Comparison of ENCODE assay signal across 18 cellular contexts in genomic region chr4:125198916-125199315, GRCh38.
A peak's percentile ranks its signal among the peaks of the same experiment; 100 is the strongest.
DNase-seq lines count a peak whose midpoint lies in the region; TF ChIP-seq lines count a peak whose summit lies in the region.
"Had no signal": no experiment of that assay in that cellular context is flagged by ENCODE, and none has a peak within 500 bp of the region (broad histone marks: within the 10 kb centered on the region; RNA-seq: fewer than 3 reads in every experiment).

No MANE protein-coding gene starts in this region.

- peak overlapping the region; percentile 39 for H3K27ac ChIP-seq in mesodermal cell (ENCODE audit: low read depth, low read length, severe bottlenecking)
- H3K27ac ChIP-seq: ascending aorta, dorsolateral prefrontal cortex, neutrophil, VCaP had no signal

- no peaks in the 10 kb centered on the region for H3K9me3 ChIP-seq in mesodermal cell (ENCODE audit: control insufficient read depth, low read length)
- H3K9me3 ChIP-seq: ascending aorta, neutrophil had no signal

- WGBS in mesodermal cell (ENCODE audit: insufficient coverage in 2 of 2), 2 experiments, result no CpG with 5 or more reads among the region's 2 CpGs

- DNase-seq in DMS53 (lab: John Stamatoyannopoulos, UW) (peak; percentile 63), NB4 (ENCODE audit: low read depth) (peak; percentile 3), dermis microvascular lymphatic vessel endothelial cell (ENCODE audit: low read depth in 2 of 2) (peak; percentile 49 to 85), GDM1 (lab: John Stamatoyannopoulos, UW) (no peak), DMS153 (lab: John Stamatoyannopoulos, UW) (no peak), hypothalamus (lab: John Stamatoyannopoulos, UW) (no peak)
- DNase-seq in activated T-cell treated with anti-CD3 and anti-CD28 coated beads, Interleukin-2, amount 50 U/mL, for 48 hours, result no peak
- DNase-seq: activated effector memory CD4-positive, alpha-beta T cell treated with anti-CD3 and anti-CD28 coated beads, Interleukin-2, amount 50 U/mL, for 16 hours; DMS79; dorsolateral prefrontal cortex; foreskin melanocyte; NCI-H345; OCI-M1; trophoblast cell had no signal

- TF ChIP-seq POLR2A in NB4 (IDR thresholded peaks at IDR 0.05; ENCODE audit: extremely low read depth, insufficient read length), result no peak

- no peaks in the 10 kb centered on the region for H3K4me1 ChIP-seq in mesodermal cell (ENCODE audit: control insufficient read depth, insufficient read depth, low read length, poor library complexity, severe bottlenecking)
- H3K4me1 ChIP-seq: ascending aorta had no signal

- no peak overlapping the region for H3K4me3 ChIP-seq in NB4 (ENCODE audit: low read depth, low read length)
- no peak overlapping the region for H3K4me3 ChIP-seq in mesodermal cell (ENCODE audit: extremely low read depth, insufficient read depth, low read length, poor library complexity, severe bottlenecking)
- H3K4me3 ChIP-seq: ascending aorta, dorsolateral prefrontal cortex had no signal

- no peaks in the 10 kb centered on the region for H3K36me3 ChIP-seq in mesodermal cell (ENCODE audit: control insufficient read depth, insufficient read depth, low read length)
- H3K36me3 ChIP-seq: ascending aorta, neutrophil had no signal

- TF ChIP-seq CTCF in NB4 (IDR thresholded peaks at IDR 0.05; ENCODE audit: low read depth, low read length), result no peak

Comparison
In these comparisons a context has a peak if more than half of its experiments do, and no peak if none do; other contexts are left out.
1. DNase-seq: peak in DMS53 (single experiment), NB4 (single experiment) and dermis microvascular lymphatic vessel endothelial cell (2 of 2); none in activated T-cell treated with anti-CD3 and anti-CD28 coated beads, Interleukin-2, amount 50 U/mL, for 48 hours (0 of 2), GDM1 (single experiment), DMS153 (single experiment) and hypothalamus (0 of 51).